Comparison of ENCODE assay signal across 8 cellular contexts in genomic region chr6:30781697-30782424, GRCh38. TPM values are rescaled to one million over a fixed set of nuclear protein-coding genes. Genes with fewer than 3 reads are reported as not detected.
DNase-seq lines count a peak whose midpoint lies in the region; ATAC-seq and TF ChIP-seq lines count a peak whose summit lies in the region.

No MANE protein-coding gene starts in this region.

- no peaks in the 10 kb centered on the region for H3K79me2 ChIP-seq in MM.1S (ENCODE audit: low read length)

- H3K9me3 ChIP-seq in left lung: no peaks in the 10 kb centered on the region
- no peaks in the 10 kb centered on the region for H3K9me3 ChIP-seq in MM.1S (replicated peaks; ENCODE audit: insufficient read depth, low read length)

- H3K27ac ChIP-seq in left lung: peak overlapping the region; percentile 94 to 95
- H3K27ac ChIP-seq in MM.1S (ENCODE audit: low read length): no peak overlapping the region

- H3K27me3 ChIP-seq in left lung (no peaks in the 10 kb centered on the region), MM.1S (replicated peaks; ENCODE audit: insufficient read depth, low read length) (0 out of 2 replicates have a peak, but pooled peaks cover 3% of the 10 kb centered on the region)

- H3K9me2 ChIP-seq in MM.1S (replicated peaks; ENCODE audit: insufficient read depth, low read length): no peaks in the 10 kb centered on the region

- no peak for TF ChIP-seq CTCF in choroid plexus epithelial cell (conservative IDR thresholded peaks at IDR 0.05; ENCODE audit: low read depth, low read length)
- TF ChIP-seq CTCF in left lung (IDR thresholded peaks at IDR 0.05): no peak
- no peak for TF ChIP-seq CTCF in MM.1S (IDR thresholded peaks at IDR 0.05; ENCODE audit: low read length)

- no peak overlapping the region for H2AFZ ChIP-seq in MM.1S (ENCODE audit: low read length)

- peak; percentile 86 for DNase-seq in GM03348 (ENCODE audit: low spot score)
- peak; percentile 69 for DNase-seq in NCI-H128 (lab: John Stamatoyannopoulos, UW; ENCODE audit: unreplicated experiment)
- DNase-seq in SKM-1 (lab: John Stamatoyannopoulos, UW; ENCODE audit: unreplicated experiment): peak; percentile 82
- DNase-seq in choroid plexus epithelial cell (ENCODE audit: low read depth): peak; percentile 100
- peak; percentile 91 to 95 for DNase-seq in left lung
- peak; percentile 22 to 23 for DNase-seq in stimulated activated CD4-positive, alpha-beta T cell treated with anti-CD3 and anti-CD28 coated beads, Interleukin-4, amount 100 ng/mL, for 4 hours
- no peak for DNase-seq in MM.1S
- no peak for DNase-seq in activated CD4-positive, CD25-positive, alpha-beta regulatory T cell (lab: John Stamatoyannopoulos, UW)

- H4K20me1 ChIP-seq in MM.1S (ENCODE audit: insufficient read depth, low read length): no peaks in the 10 kb centered on the region

- H3K4me1 ChIP-seq in left lung (peaks cover 21 to 96% of the 10 kb centered on the region in 2 donors), MM.1S (ENCODE audit: low read length) (no peaks in the 10 kb centered on the region)

- ATAC-seq in left lung: peak; percentile 81

- no peak overlapping the region for H3K4me3 ChIP-seq in choroid plexus epithelial cell (ENCODE audit: low read depth, low read length)
- H3K4me3 ChIP-seq in left lung: no peak overlapping the region
- no peak overlapping the region for H3K4me3 ChIP-seq in MM.1S (ENCODE audit: low read length)

- no peaks in the 10 kb centered on the region for H3K36me3 ChIP-seq in left lung
- no peaks in the 10 kb centered on the region for H3K36me3 ChIP-seq in MM.1S (replicated peaks; ENCODE audit: insufficient read depth, low read length)

- no peaks in the 10 kb centered on the region for H3F3A ChIP-seq in MM.1S (ENCODE audit: insufficient read depth, low read length)

- no peak overlapping the region for H3K9ac ChIP-seq in MM.1S (ENCODE audit: low read length)

- intact Hi-C loops in left lung (cut with DNase I): no loop called here

- no peak overlapping the region for H3K4me2 ChIP-seq in MM.1S (ENCODE audit: low read depth, low read length)

RNA-seq across cellular contexts. Expression of gene IER3, which starts 37.5 kb away (rescaled TPM):
- 10 to 100 TPM; 36.1 to 77.0 TPM for total RNA-seq in left lung

RNA-seq across cellular contexts. Expression of gene FLOT1, which starts 39.4 kb away (rescaled TPM):
- total RNA-seq in left lung: 100 to 1,000 TPM; 148 to 206 TPM

Comparison
In these comparisons a context has a peak if more than half of its experiments do, and no peak if none do; other contexts are left out.
1. DNase-seq: peak in GM03348 (single experiment), NCI-H128 (single experiment), SKM-1 (single experiment), choroid plexus epithelial cell (single experiment), left lung (2 of 2) and stimulated activated CD4-positive, alpha-beta T cell treated with anti-CD3 and anti-CD28 coated beads, Interleukin-4, amount 100 ng/mL, for 4 hours (2 of 2); none in MM.1S (single experiment) and activated CD4-positive, CD25-positive, alpha-beta regulatory T cell (0 of 4).